7 cellular contexts compared by ENCODE assay signal in the genomic region with DNA sequence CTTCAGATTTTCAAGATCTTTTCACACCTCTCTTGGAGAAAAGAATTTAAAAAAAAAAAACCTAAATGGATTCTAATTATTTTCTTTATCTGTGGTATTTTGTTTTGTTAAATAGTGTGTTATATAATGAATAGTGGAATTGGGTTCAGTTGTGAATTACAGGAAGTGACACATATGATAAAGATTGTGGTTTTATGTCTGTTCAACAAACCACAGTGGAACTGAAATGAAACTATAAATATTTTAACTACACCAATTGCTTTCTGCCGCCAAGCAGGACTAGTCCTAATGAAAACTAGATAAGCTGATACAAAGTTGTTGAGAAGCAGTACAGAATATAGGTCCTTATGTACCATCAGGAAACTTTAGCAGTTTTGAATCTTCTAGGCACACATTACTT.
DNase-seq lines count a peak whose midpoint lies in the region; ATAC-seq, FAIRE-seq and TF ChIP-seq lines count a peak whose summit lies in the region.

No MANE protein-coding gene starts in this region.

- TF ChIP-seq CTCF in astrocyte of the spinal cord (IDR thresholded peaks at IDR 0.05; ENCODE audit: low read depth, low read length) (no peak), adrenal gland (IDR thresholded peaks at IDR 0.05) (no peak)

- H3K9me3 Mint-ChIP-seq in stimulated activated naive B cell treated with anti-CD40 and anti-IgM and Interleukin-4, amounts not matched to agents 10 μg/mL and 1 μg/mL and 100 μg/mL, for 72 hours, result no peaks in the 10 kb centered on the region

- peak; percentile 67 to 84 for ATAC-seq in stimulated activated naive B cell treated with anti-CD40 and anti-IgM and Interleukin-4, amounts not matched to agents 10 μg/mL and 1 μg/mL and 100 μg/mL, for 72 hours (replicated peaks)

- no peaks in the 10 kb centered on the region for H3K27me3 ChIP-seq in adrenal gland

- no peak for DNase-seq in GM19239 (ENCODE audit: insufficient read length, low spot score)
- peak; percentile 7 for DNase-seq in HT-29 (ENCODE audit: low spot score)
- peak; percentile 67 for DNase-seq in astrocyte of the spinal cord (ENCODE audit: low read depth, low spot score)
- DNase-seq in stimulated activated naive B cell treated with anti-CD40 and anti-IgM and Interleukin-4, amounts not matched to agents 10 μg/mL and 1 μg/mL and 100 μg/mL, for 72 hours, result no peak
- DNase-seq in NCI-H2171 (lab: John Stamatoyannopoulos, UW), result no peak
- DNase-seq in adrenal gland, result no peak
- DNase-seq in islet precursor cell, result no peak

- no peaks in the 10 kb centered on the region for H3K36me3 ChIP-seq in adrenal gland (replicated peaks in 1 of 2)

- H3K36me3 Mint-ChIP-seq in stimulated activated naive B cell treated with anti-CD40 and anti-IgM and Interleukin-4, amounts not matched to agents 10 μg/mL and 1 μg/mL and 100 μg/mL, for 72 hours, result peaks cover 1 to 3% of the 10 kb centered on the region in 2 donors

- TF ChIP-seq POLR2A in adrenal gland (IDR thresholded peaks at IDR 0.05), result no peak

- no peaks in the 10 kb centered on the region for H3K9me3 ChIP-seq in adrenal gland (replicated peaks in 1 of 3)

- H3K4me3 ChIP-seq in astrocyte of the spinal cord (ENCODE audit: low read depth, low read length) (no peak overlapping the region), adrenal gland (no peak overlapping the region)

- H3K4me1 Mint-ChIP-seq in stimulated activated naive B cell treated with anti-CD40 and anti-IgM and Interleukin-4, amounts not matched to agents 10 μg/mL and 1 μg/mL and 100 μg/mL, for 72 hours, result peaks cover 20 to 26% of the 10 kb centered on the region in 2 donors

- peak; percentile 73 for FAIRE-seq in GM19239 (lab: Jason Lieb, UNC)

- WGBS in adrenal gland, 4 donors, result 44 to 59% (median 56%) methylated on average over 1 of the region's 1 CpG

- H3K27ac ChIP-seq in adrenal gland, result no peak overlapping the region

- no peak overlapping the region for H3K27ac Mint-ChIP-seq in stimulated activated naive B cell treated with anti-CD40 and anti-IgM and Interleukin-4, amounts not matched to agents 10 μg/mL and 1 μg/mL and 100 μg/mL, for 72 hours

- H3K27me3 Mint-ChIP-seq in stimulated activated naive B cell treated with anti-CD40 and anti-IgM and Interleukin-4, amounts not matched to agents 10 μg/mL and 1 μg/mL and 100 μg/mL, for 72 hours, result no peaks in the 10 kb centered on the region

- no peak overlapping the region for H3K4me3 Mint-ChIP-seq in stimulated activated naive B cell treated with anti-CD40 and anti-IgM and Interleukin-4, amounts not matched to agents 10 μg/mL and 1 μg/mL and 100 μg/mL, for 72 hours

- in situ Hi-C loops in astrocyte of the spinal cord (cut with HindIII; ENCODE audit: low sequenced_read_pairs), result no loop called here

- peaks cover 0 to 10% of the 10 kb centered on the region in 2 donors for H3K4me1 ChIP-seq in adrenal gland (replicated peaks in 1 of 2)

- intact Hi-C loops in adrenal gland (cut with DNase I), result no loop called here

Comparison
In these comparisons a context has a peak if more than half of its experiments do, and no peak if none do; other contexts are left out.
1. DNase-seq: peak in HT-29 (single experiment) and astrocyte of the spinal cord (single experiment); none in GM19239 (single experiment), stimulated activated naive B cell treated with anti-CD40 and anti-IgM and Interleukin-4, amounts not matched to agents 10 μg/mL and 1 μg/mL and 100 μg/mL, for 72 hours (single experiment), NCI-H2171 (single experiment), adrenal gland (0 of 7) and islet precursor cell (single experiment).